ENCODE assay signal across 33 cellular contexts in genomic region chr15:81432179-81432578, GRCh38. TPM values are rescaled to one million over a fixed set of nuclear protein-coding genes. Genes with fewer than 3 reads are reported as not detected.
DNase-seq lines count a peak whose midpoint lies in the region; ATAC-seq, FAIRE-seq and TF ChIP-seq lines count a peak whose summit lies in the region.
"Had no signal": no experiment of that assay in that cellular context is flagged by ENCODE, and none has a peak within 500 bp of the region (broad histone marks: within the 10 kb centered on the region; RNA-seq: fewer than 3 reads in every experiment).

No MANE protein-coding gene starts in this region.

- H4K20me1 ChIP-seq in HepG2 (ENCODE audit: insufficient read depth, low read length): no peaks in the 10 kb centered on the region
- H4K20me1 ChIP-seq: BLaER1 had no signal

- TF ChIP-seq EP300 in HepG2 (IDR thresholded peaks at IDR 0.05; ENCODE audit: low read depth in 2 of 2, low read length in 2 of 2) (no peak), HepG2 (CRISPR knock-in tag; IDR thresholded peaks at IDR 0.05; ENCODE audit: borderline replicate concordance) (no peak)

- no TSS peak for BruUV-seq in HepG2 (replicated peaks; lab: Mats Ljungman, UMichigan)

- POLR2A ChIA-PET in HepG2 (lab: Yijun Ruan, JAX): no interaction called here

- ATAC-seq in Right ventricle myocardium superior (ENCODE audit: poor library complexity) (peak; percentile 82), HepG2 (no peak), left lobe of liver (peak; percentile 75), GM19397 (IDR thresholded peaks at IDR 0.05; ENCODE audit: unreplicated experiment) (no peak)
- ATAC-seq: GM12878 had no signal

- TF ChIP-seq RAD21 in liver (IDR thresholded peaks at IDR 0.05) (no peak), HepG2 (CRISPR knock-in tag; IDR thresholded peaks at IDR 0.05) (no peak)

- no peak for TF ChIP-seq CTCF in left ventricle myocardium inferior (IDR thresholded peaks at IDR 0.05; ENCODE audit: borderline replicate concordance)
- no peak for TF ChIP-seq CTCF in liver (IDR thresholded peaks at IDR 0.05; ENCODE audit: low read depth, low read length, missing input control)
- TF ChIP-seq CTCF in HepG2 (CRISPR knock-in tag; IDR thresholded peaks at IDR 0.05): no peak

- H3K27ac ChIP-seq in left ventricle myocardium inferior (replicated peaks): no peak overlapping the region
- H3K27ac ChIP-seq in liver (ENCODE audit: low read depth in 1 of 2, low read length in 2 of 2): no peak overlapping the region
- no peak overlapping the region for H3K27ac ChIP-seq in HepG2 (ENCODE audit: extremely low read length, insufficient read depth, low read length)
- no peak overlapping the region for H3K27ac ChIP-seq in small intestine (ENCODE audit: low read depth in 1 of 2, low read length in 1 of 2)
- H3K27ac ChIP-seq: BLaER1 had no signal

- H2AFZ ChIP-seq in HepG2 (ENCODE audit: low read length): no peak overlapping the region

- H3K27me3 ChIP-seq in left ventricle myocardium inferior (ENCODE audit: low read depth) (no peaks in the 10 kb centered on the region), liver (ENCODE audit: control insufficient read depth in 4 of 4, insufficient read depth in 4 of 4, low read length in 3 of 4) (no peaks in the 10 kb centered on the region), HepG2 (ENCODE audit: control insufficient read depth in 1 of 2, insufficient read depth in 2 of 2, low read length in 2 of 2) (no peaks in the 10 kb centered on the region; a peak in 1 of 5 replicates), small intestine (ENCODE audit: control insufficient read depth in 2 of 2, insufficient read depth in 2 of 2, low read length in 2 of 2) (no peaks in the 10 kb centered on the region)
- H3K27me3 ChIP-seq: BE2C, BLaER1 had no signal

- H3K4me3 ChIP-seq in left ventricle myocardium inferior (no peak overlapping the region), liver (ENCODE audit: low read depth in 1 of 3, low read length in 3 of 3) (no peak overlapping the region), HepG2 (replicated peaks in 1 of 3; ENCODE audit: insufficient read depth in 1 of 3, low read depth in 2 of 3, low read length in 3 of 3) (no peak overlapping the region), small intestine (ENCODE audit: low read depth in 1 of 2, low read length in 2 of 2) (no peak overlapping the region)
- H3K4me3 ChIP-seq: BLaER1, GM12878 had no signal

- H3K4me2 ChIP-seq in HepG2 (ENCODE audit: low read depth, low read length): no peak overlapping the region
- H3K4me2 ChIP-seq: BLaER1 had no signal

- intact Hi-C loops in Right ventricle myocardium superior (cut with DNase I) (no loop called here), left ventricle myocardium inferior (cut with micrococcal nuclease) (no loop called here), HepG2 (cut with micrococcal nuclease; ENCODE audit: unreplicated experiment) (no loop called here)

- H3K79me2 ChIP-seq in HepG2 (ENCODE audit: insufficient read depth, low read length): no peaks in the 10 kb centered on the region

- H3K9me3 ChIP-seq in left ventricle myocardium inferior (replicated peaks) (peaks cover 13% of the 10 kb centered on the region), liver (ENCODE audit: control insufficient read depth in 4 of 4, low read length in 3 of 4) (no peaks in the 10 kb centered on the region), HepG2 (ENCODE audit: low read length) (no peaks in the 10 kb centered on the region), small intestine (ENCODE audit: control insufficient read depth, low read depth) (no peaks in the 10 kb centered on the region)
- H3K9me3 ChIP-seq: BE2C, BLaER1 had no signal

- DNase-seq in Right ventricle myocardium superior (no peak), left ventricle myocardium inferior (no peak), HepG2 (ENCODE audit: low spot score) (no peak), left lobe of liver (ENCODE audit: low spot score) (no peak), small intestine (peak; percentile 51), inferior parietal cortex (ENCODE audit: extremely low spot score) (no peak)
- DNase-seq: 8988T; ACHN; BE2C; C1 segment of cervical spinal cord; CD4-positive, alpha-beta memory T cell; CD4-positive, CD25-positive, alpha-beta regulatory T cell; CD8-positive, alpha-beta memory T cell; COR-L47; DMS 273 treated with DMSO at 0.1 percent for 48 hours; DMS153; DMS53; DMS79; DND-41; EL; GDM1 had no signal

- CTCF ChIA-PET in HepG2 (lab: Yijun Ruan, JAX; ENCODE audit: low intra/inter-chr PET ratio, low total read pairs): no interaction called here

- FAIRE-seq in HepG2 (lab: Jason Lieb, UNC): no peak
- no peak for FAIRE-seq in small intestine (lab: Jason Lieb, UNC)
- FAIRE-seq: A204.1, GM12878, GM12892, GM18507 had no signal

- no peak overlapping the region for H3K9ac ChIP-seq in liver (ENCODE audit: low read depth in 1 of 2, low read length in 2 of 2)
- no peak overlapping the region for H3K9ac ChIP-seq in HepG2 (ENCODE audit: insufficient read depth, low read depth, low read length)
- H3K9ac ChIP-seq: BLaER1 had no signal

- H3K4me1 ChIP-seq in left ventricle myocardium inferior (peaks cover 6% of the 10 kb centered on the region), liver (ENCODE audit: control insufficient read depth in 4 of 4, insufficient read depth in 4 of 4, low read length in 3 of 4) (peaks cover 0 to 2% (median 0%) of the 10 kb centered on the region in 4 donors), HepG2 (ENCODE audit: insufficient read depth, low read length) (no peaks in the 10 kb centered on the region), small intestine (ENCODE audit: control insufficient read depth in 2 of 2, insufficient read depth in 1 of 2, low read depth in 1 of 2, low read length in 1 of 2) (no peaks in the 10 kb centered on the region)
- H3K4me1 ChIP-seq: BE2C, BLaER1 had no signal

- TF ChIP-seq POLR2A in HepG2 (IDR thresholded peaks at IDR 0.05; ENCODE audit: insufficient read depth in 1 of 2, low read depth in 2 of 2, low read length in 2 of 2): no peak

- in situ Hi-C loops in HepG2 (cut with HindIII; ENCODE audit: extremely low pct_ligation_motif_present, low pct_unique_long_range_greater_than_20kb): no loop called here

- WGBS in liver: 35% methylated on average over 2 of the region's 2 CpGs
- 0% methylated on average over 2 of the region's 2 CpGs for WGBS in HepG2 (ENCODE audit: low lambda C conversion rate)
- 12 to 52% (median 36%) methylated on average over 2 of the region's 2 CpGs for WGBS in small intestine, 3 donors

- no peaks in the 10 kb centered on the region for H3K36me3 ChIP-seq in left ventricle myocardium inferior
- no peaks in the 10 kb centered on the region for H3K36me3 ChIP-seq in liver (ENCODE audit: control insufficient read depth in 4 of 4, insufficient read depth in 3 of 4, low read depth in 1 of 4, low read length in 3 of 4)
- no peaks in the 10 kb centered on the region for H3K36me3 ChIP-seq in HepG2 (replicated peaks in 1 of 2; ENCODE audit: control insufficient read depth in 1 of 2, insufficient read depth in 2 of 2, low read length in 2 of 2)
- no peaks in the 10 kb centered on the region for H3K36me3 ChIP-seq in small intestine (ENCODE audit: control insufficient read depth in 2 of 2, insufficient read depth in 2 of 2, low read length in 2 of 2)
- H3K36me3 ChIP-seq: BE2C, BLaER1 had no signal

TF ChIP-seq in liver, 16 proteins besides CTCF, POLR2A, EP300 and RAD21 (continues in another document):
- TF ChIP-seq GABPA (IDR thresholded peaks at IDR 0.05 in 1 of 2, conservative IDR thresholded peaks at IDR 0.05 in 1 of 2) (no peak), FOXA1 (IDR thresholded peaks at IDR 0.05) (no peak), SP1 (IDR thresholded peaks at IDR 0.05) (peak; percentile 19), FOXA2 (IDR thresholded peaks at IDR 0.05) (peak; percentile 18), ATF3 (IDR thresholded peaks at IDR 0.05) (no peak)

TF ChIP-seq in HepG2, 621 proteins besides CTCF, POLR2A, EP300 and RAD21 (continues in another document):
- TF ChIP-seq PLSCR1 (CRISPR knock-in tag; IDR thresholded peaks at IDR 0.05; ENCODE audit: borderline replicate concordance): no peak

RNA-seq across cellular contexts. Expression of gene TMC3, which starts 58.2 kb away (rescaled TPM):
- total RNA-seq in Right ventricle myocardium superior (not detected), left ventricle myocardium inferior (not detected), liver (not detected), HepG2 (2016; rRNA removed; fragmentation: Illumina TruSeq; extraction: Trizol) (not detected in 2 replicates), left lobe of liver (not detected)
- polyA plus RNA-seq in liver (under 1 TPM; 0.02 to 0.13 TPM), HepG2 (2011; rRNA removed) (not detected in 2 replicates), small intestine (under 1 TPM in 1 of 3 donors, not detected in 2; 0.25 TPM)
- total RNA-seq in HepG2 (2016; cell fraction: cytosol; rRNA removed; fragmentation: Illumina TruSeq; extraction: Trizol; ENCODE audit: low read depth): not detected in 2 replicates
- total RNA-seq in HepG2 (2016; cell fraction: insoluble cytoplasmic fraction; rRNA removed; fragmentation: Illumina TruSeq; extraction: Trizol): not detected in 2 replicates
- total RNA-seq in HepG2 (2016; cell fraction: membrane; rRNA removed; fragmentation: Illumina TruSeq; extraction: Trizol): not detected in 2 replicates
- not detected in 2 replicates for total RNA-seq in HepG2 (2016; cell fraction: nucleus; rRNA removed; fragmentation: Illumina TruSeq; extraction: Trizol)
- not detected in 2 replicates for polyA plus RNA-seq in HepG2 (2011; cell fraction: cytosol; rRNA removed)
- not detected in 2 replicates for polyA plus RNA-seq in HepG2 (2011; cell fraction: nucleus; rRNA removed)
- polyA plus RNA-seq in HepG2 (2012): not detected in 2 replicates
- polyA plus RNA-seq in HepG2 (2016; cell fraction: cytosol; fragmentation: Illumina TruSeq; extraction: Trizol; ENCODE audit: low read depth): not detected in 2 replicates
- polyA plus RNA-seq in HepG2 (2016; cell fraction: insoluble cytoplasmic fraction; fragmentation: Illumina TruSeq; extraction: Trizol; ENCODE audit: low read depth): not detected in 2 replicates
- not detected in 2 replicates for polyA plus RNA-seq in HepG2 (2016; cell fraction: membrane; fragmentation: Illumina TruSeq; extraction: Trizol; ENCODE audit: low read depth)
- not detected in 2 replicates for polyA plus RNA-seq in HepG2 (2016; cell fraction: nucleus; fragmentation: Illumina TruSeq; extraction: Trizol; ENCODE audit: insufficient read depth, low read depth)
- not detected in 2 replicates for polyA minus RNA-seq in HepG2 (2011; rRNA and poly(A)+ RNA removed; ENCODE audit: low replicate concordance)
- not detected in 2 replicates for polyA minus RNA-seq in HepG2 (2011; cell fraction: cytosol; rRNA and poly(A)+ RNA removed)
- polyA minus RNA-seq in HepG2 (2011; cell fraction: nucleus; rRNA and poly(A)+ RNA removed): not detected in 2 replicates
- total RNA-seq: A673; CD4-positive, alpha-beta memory T cell; CD4-positive, CD25-positive, alpha-beta regulatory T cell; CD8-positive, alpha-beta memory T cell; Daoy; G401; GM12878 had no signal
- polyA plus RNA-seq: AG04450; CD14-positive monocyte; CD8-positive, alpha-beta memory T cell had no signal

Comparison
In these comparisons a context has a peak if more than half of its experiments do, and no peak if none do; other contexts are left out.
1. ATAC-seq: peak in Right ventricle myocardium superior (single experiment) and left lobe of liver (single experiment); none in HepG2 (single experiment) and GM19397 (single experiment).